Comparison of ENCODE assay signal across 25 cellular contexts in genomic region chr10:89076120-89076519, GRCh38.
"Had no signal": no experiment of that assay in that cellular context is flagged by ENCODE, and none has a peak within 500 bp of the region (broad histone marks: within the 10 kb centered on the region; RNA-seq: fewer than 3 reads in every experiment).

No MANE protein-coding gene starts in this region.

- FAIRE-seq: frontal cortex, TTC549 had no signal

- H3K4me3 Mint-ChIP-seq: activated CD4-positive, alpha-beta memory T cell treated with anti-CD3 and anti-CD28 coated beads for 36 hours; activated naive CD4-positive, alpha-beta T cell treated with anti-CD3 and anti-CD28 coated beads, Interleukin-2, amount 10 ng/mL, durations not matched to agents 7 days and 5 days; natural killer cell; neural progenitor cell; stimulated activated naive B cell treated with anti-CD40 and anti-IgM and Interleukin-4, amounts not matched to agents 10 μg/mL and 1 μg/mL and 100 μg/mL, for 72 hours; T-helper 1 cell treated with Interleukin-12 subunit alpha and Interleukin-12 subunit beta and Interleukin-4 antibody, amounts not matched to agents 30 μg/mL and 1 μg/mL, for 36 hours had no signal

- H3K9me3 Mint-ChIP-seq: activated CD4-positive, alpha-beta memory T cell treated with anti-CD3 and anti-CD28 coated beads for 36 hours; activated naive CD4-positive, alpha-beta T cell treated with anti-CD3 and anti-CD28 coated beads, Interleukin-2, amount 10 ng/mL, durations not matched to agents 7 days and 5 days; natural killer cell; neural progenitor cell; stimulated activated naive B cell treated with anti-CD40 and anti-IgM and Interleukin-4, amounts not matched to agents 10 μg/mL and 1 μg/mL and 100 μg/mL, for 72 hours; T-helper 1 cell treated with Interleukin-12 subunit alpha and Interleukin-12 subunit beta and Interleukin-4 antibody, amounts not matched to agents 30 μg/mL and 1 μg/mL, for 36 hours had no signal

- ATAC-seq: body of pancreas; left lung; lower lobe of right lung; stimulated activated naive B cell treated with anti-CD40 and anti-IgM and Interleukin-4, amounts not matched to agents 10 μg/mL and 1 μg/mL and 100 μg/mL, for 72 hours had no signal

- H3K36me3 Mint-ChIP-seq: activated CD4-positive, alpha-beta memory T cell treated with anti-CD3 and anti-CD28 coated beads for 36 hours; activated naive CD4-positive, alpha-beta T cell treated with anti-CD3 and anti-CD28 coated beads, Interleukin-2, amount 10 ng/mL, durations not matched to agents 7 days and 5 days; natural killer cell; neural progenitor cell; stimulated activated naive B cell treated with anti-CD40 and anti-IgM and Interleukin-4, amounts not matched to agents 10 μg/mL and 1 μg/mL and 100 μg/mL, for 72 hours had no signal

- H3K27ac Mint-ChIP-seq: activated CD4-positive, alpha-beta memory T cell treated with anti-CD3 and anti-CD28 coated beads for 36 hours; activated naive CD4-positive, alpha-beta T cell treated with anti-CD3 and anti-CD28 coated beads, Interleukin-2, amount 10 ng/mL, durations not matched to agents 7 days and 5 days; natural killer cell; neural progenitor cell; stimulated activated naive B cell treated with anti-CD40 and anti-IgM and Interleukin-4, amounts not matched to agents 10 μg/mL and 1 μg/mL and 100 μg/mL, for 72 hours; T-helper 1 cell treated with Interleukin-12 subunit alpha and Interleukin-12 subunit beta and Interleukin-4 antibody, amounts not matched to agents 30 μg/mL and 1 μg/mL, for 36 hours had no signal

- DNase-seq: activated CD4-positive, alpha-beta memory T cell treated with anti-CD3 and anti-CD28 coated beads for 36 hours; activated gamma-delta T cell; activated naive CD4-positive, alpha-beta T cell treated with anti-CD3 and anti-CD28 coated beads, Interleukin-2, amount 10 ng/mL, durations not matched to agents 7 days and 5 days; adrenal gland; aorta; body of pancreas; cerebellar nuclear complex; colonic mucosa; effector memory CD4-positive, alpha-beta T cell; left lung; lower lobe of right lung; mesendoderm; natural killer cell; occipital lobe; stimulated activated CD4-positive, alpha-beta T cell treated with anti-CD3 and anti-CD28 coated beads, Interleukin-1b, Interleukin-23, amount 100 ng/mL, for 48 hours; stimulated activated CD4-positive, alpha-beta T cell treated with anti-CD3 and anti-CD28 coated beads, Interleukin-4, amount 100 ng/mL, for 4 hours; stimulated activated CD8-positive, alpha-beta memory T cell treated with anti-CD3 and anti-CD28 coated beads, Interleukin-4, amount 100 ng/mL, for 48 hours; stimulated activated naive B cell treated with anti-CD40 and anti-IgM and Interleukin-4, amounts not matched to agents 10 μg/mL and 1 μg/mL and 100 μg/mL, for 72 hours; T-helper 9 cell; testis; transverse colon had no signal

- H3K4me1 Mint-ChIP-seq: natural killer cell, neural progenitor cell had no signal
